21 cellular contexts compared by ENCODE assay signal in genomic region chr2:17867133-17867532, GRCh38. TPM values are rescaled to one million over a fixed set of nuclear protein-coding genes. Genes with fewer than 3 reads are reported as not detected.
DNase-seq lines count a peak whose midpoint lies in the region; FAIRE-seq and TF ChIP-seq lines count a peak whose summit lies in the region.
"Had no signal": no experiment of that assay in that cellular context is flagged by ENCODE, and none has a peak within 500 bp of the region (broad histone marks: within the 10 kb centered on the region; RNA-seq: fewer than 3 reads in every experiment).

No MANE protein-coding gene starts in this region.

- intact Hi-C loops in mammary epithelial cell (cut with micrococcal nuclease): no loop called here
- intact Hi-C loops in breast epithelium (cut with DNase I; ENCODE audit: low total_unique reads): no loop called here
- intact Hi-C loops in cardiac septum (cut with DNase I): no loop called here

- H3K9me3 ChIP-seq in mammary epithelial cell (replicated peaks; ENCODE audit: insufficient read depth, low read length) (no peaks in the 10 kb centered on the region), breast epithelium (no peaks in the 10 kb centered on the region), mesenchymal stem cell (ENCODE audit: control insufficient read depth, low read length) (no peaks in the 10 kb centered on the region)
- H3K9me3 ChIP-seq: BLaER1 treated with 17β-estradiol and CSF1 and Interleukin-3, amounts not matched to agents 10 nM and 100 nM; Caco-2 had no signal

- H3K4me1 ChIP-seq in mammary epithelial cell (ENCODE audit: insufficient read depth, low read length) (no peaks in the 10 kb centered on the region), breast epithelium (no peaks in the 10 kb centered on the region), mesenchymal stem cell (ENCODE audit: control insufficient read depth, insufficient read depth, low read depth, low read length) (peaks cover 13% of the 10 kb centered on the region)
- H3K4me1 ChIP-seq: Caco-2 had no signal

- no peak for FAIRE-seq in bronchial epithelial cell (lab: Jason Lieb, UNC)
- FAIRE-seq: G401.6, H54 had no signal

- dilution Hi-C loops in mammary epithelial cell (cut with HindIII; ENCODE audit: low sequenced_read_pairs): loop anchor here (5.0 to 25.0 kb wide), 2 partner anchors 90 to 270 kb away; no protein-coding TSS in a partner anchor

- CTCF ChIA-PET in mammary epithelial cell (lab: Charles Lee; ENCODE audit: low non-redundant PET): no interaction called here

- H3K79me2 ChIP-seq in mammary epithelial cell (ENCODE audit: insufficient read depth, low read length): no peaks in the 10 kb centered on the region

- H3K27ac ChIP-seq in mammary epithelial cell (ENCODE audit: insufficient read depth, low read depth, low read length) (no peak overlapping the region), breast epithelium (no peak overlapping the region), mesenchymal stem cell (ENCODE audit: low read length, poor library complexity, severe bottlenecking) (no peak overlapping the region)
- H3K27ac ChIP-seq: 22Rv1; BLaER1 treated with 17β-estradiol and CSF1 and Interleukin-3, amounts not matched to agents 10 nM and 100 nM had no signal

- in situ Hi-C loops in mammary epithelial cell (cut with MboI; ENCODE audit: low sequenced_read_pairs in 2 of 2): no loop called here

- no peak overlapping the region for H4K91ac ChIP-seq in mesenchymal stem cell (ENCODE audit: low read length)

- 78% methylated on average over 2 of the region's 2 CpGs for WGBS in mammary epithelial cell (ENCODE audit: low coverage, missing lambda C conversion rate)
- 50% methylated on average over 2 of the region's 2 CpGs for WGBS in mesenchymal stem cell

- DNase-seq in mammary epithelial cell (peak; percentile 21), breast epithelium (ENCODE audit: low spot score in 2 of 2) (no peak), bronchial epithelial cell (ENCODE audit: low read depth) (peak; percentile 41), mesenchymal stem cell (no peak), retina (no peak), cardiac septum (ENCODE audit: low spot score) (no peak), NCI-H345 treated with DMSO at 0.1 percent for 48 hours (lab: John Stamatoyannopoulos, UW; ENCODE audit: unreplicated experiment) (no peak), NCI-H524 treated with DMSO at 0.1 percent for 48 hours (lab: John Stamatoyannopoulos, UW) (no peak)
- DNase-seq: ACHN; Caco-2; CD4-positive, alpha-beta memory T cell; DMS 273 treated with DMSO at 0.1 percent for 48 hours; Kasumi-1; NCI-H1694 treated with DMSO at 0.1 percent for 48 hours; NCI-H510A; NCI-H748 treated with DMSO at 0.1 percent for 48 hours had no signal

- H4K20me1 ChIP-seq in mammary epithelial cell (ENCODE audit: insufficient read depth, low read length): no peaks in the 10 kb centered on the region
- H4K20me1 ChIP-seq: BLaER1 treated with 17β-estradiol and CSF1 and Interleukin-3, amounts not matched to agents 10 nM and 100 nM had no signal

- no peak overlapping the region for H2BK15ac ChIP-seq in mesenchymal stem cell (ENCODE audit: low read depth, poor library complexity, severe bottlenecking)

- H3K4me3 ChIP-seq in mammary epithelial cell (replicated peaks in 1 of 3; ENCODE audit: insufficient read depth in 1 of 3, low read depth in 2 of 3, low read length in 3 of 3) (no peak overlapping the region), breast epithelium (no peak overlapping the region), bronchial epithelial cell (ENCODE audit: low read depth, low read length) (no peak overlapping the region), mesenchymal stem cell (ENCODE audit: insufficient read depth in 1 of 2, low read depth in 1 of 2, low read length in 2 of 2) (no peak overlapping the region)
- H3K4me3 ChIP-seq: BLaER1 treated with 17β-estradiol and CSF1 and Interleukin-3, amounts not matched to agents 10 nM and 100 nM had no signal

- H3K18ac ChIP-seq in mesenchymal stem cell (ENCODE audit: low read depth in 1 of 2, low read length in 2 of 2): no peak overlapping the region

- no peak for TF ChIP-seq POLR2A in breast epithelium (IDR thresholded peaks at IDR 0.05)

- H2AFZ ChIP-seq in mammary epithelial cell (ENCODE audit: low read depth, low read length): no peak overlapping the region
- no peak overlapping the region for H2AFZ ChIP-seq in mesenchymal stem cell (ENCODE audit: low read depth, low read length)

- no TSS peak for BruUV-seq in mammary epithelial cell (replicated peaks; lab: Mats Ljungman, UMichigan)

- no peak overlapping the region for H2BK12ac ChIP-seq in mesenchymal stem cell (ENCODE audit: low read length in 2 of 2)

- H3K4ac ChIP-seq in mesenchymal stem cell (ENCODE audit: low read depth in 1 of 2, low read length in 2 of 2): no peak overlapping the region

- H3K27me3 ChIP-seq in mammary epithelial cell (ENCODE audit: insufficient read depth, low read length): no peaks in the 10 kb centered on the region
- H3K27me3 ChIP-seq in breast epithelium: no peaks in the 10 kb centered on the region
- H3K27me3 ChIP-seq in bronchial epithelial cell (ENCODE audit: control insufficient read depth, insufficient read depth, low read length): no peaks in the 10 kb centered on the region
- H3K27me3 ChIP-seq in mesenchymal stem cell (ENCODE audit: control insufficient read depth in 1 of 2, insufficient read depth in 1 of 2, low read length in 2 of 2): peaks cover 0 to 14% of the 10 kb centered on the region in 2 experiments
- H3K27me3 ChIP-seq: BLaER1 treated with 17β-estradiol and CSF1 and Interleukin-3, amounts not matched to agents 10 nM and 100 nM had no signal

- H2BK120ac ChIP-seq in mesenchymal stem cell (ENCODE audit: low read depth, low read length): no peak overlapping the region

- TF ChIP-seq CTCF in mammary epithelial cell (conservative IDR thresholded peaks at IDR 0.05 in 1 of 2, IDR thresholded peaks at IDR 0.05 in 1 of 2; ENCODE audit: extremely low read depth in 1 of 2, insufficient read depth in 1 of 2, low read depth in 1 of 2, low read length in 2 of 2) (no peak), breast epithelium (IDR thresholded peaks at IDR 0.05) (no peak), bronchial epithelial cell (IDR thresholded peaks at IDR 0.05; ENCODE audit: insufficient read depth, low read length, severe bottlenecking) (no peak)

- H3K4me2 ChIP-seq in mammary epithelial cell (ENCODE audit: insufficient read depth, low read depth, low read length) (no peak overlapping the region), mesenchymal stem cell (ENCODE audit: low read length, poor library complexity, severe bottlenecking) (no peak overlapping the region)
- H3K4me2 ChIP-seq: BLaER1 treated with 17β-estradiol and CSF1 and Interleukin-3, amounts not matched to agents 10 nM and 100 nM had no signal

- H3K36me3 ChIP-seq in mammary epithelial cell (ENCODE audit: insufficient read depth, low read length) (no peaks in the 10 kb centered on the region), breast epithelium (no peaks in the 10 kb centered on the region), bronchial epithelial cell (ENCODE audit: control insufficient read depth, insufficient read depth, low read length) (no peaks in the 10 kb centered on the region), mesenchymal stem cell (ENCODE audit: control insufficient read depth in 1 of 2, insufficient read depth in 2 of 2, low read depth in 1 of 2, low read length in 2 of 2) (no peaks in the 10 kb centered on the region)
- H3K36me3 ChIP-seq: BLaER1 treated with 17β-estradiol and CSF1 and Interleukin-3, amounts not matched to agents 10 nM and 100 nM had no signal

- no peak overlapping the region for H3K23ac ChIP-seq in mesenchymal stem cell (ENCODE audit: low read length in 2 of 2)

- no peaks in the 10 kb centered on the region for H3K79me1 ChIP-seq in mesenchymal stem cell (replicated peaks; ENCODE audit: low read length, poor library complexity, severe bottlenecking)

- H3K9ac ChIP-seq in mammary epithelial cell (ENCODE audit: insufficient read depth, low read length) (no peak overlapping the region), mesenchymal stem cell (ENCODE audit: low read length) (no peak overlapping the region)
- H3K9ac ChIP-seq: BLaER1 treated with 17β-estradiol and CSF1 and Interleukin-3, amounts not matched to agents 10 nM and 100 nM had no signal

- H3K14ac ChIP-seq in mesenchymal stem cell (ENCODE audit: low read length in 2 of 2): no peak overlapping the region

- H2AK5ac ChIP-seq in mesenchymal stem cell (ENCODE audit: low read length, severe bottlenecking): peak overlapping the region; percentile 13

- H4K8ac ChIP-seq in mesenchymal stem cell (ENCODE audit: low read length): no peak overlapping the region

- no peak overlapping the region for H2BK5ac ChIP-seq in mesenchymal stem cell (ENCODE audit: low read depth, low read length, poor library complexity, severe bottlenecking)

RNA-seq across cellular contexts. Expression of gene KCNS3, which starts 11.3 kb away (rescaled TPM):
- total RNA-seq in mammary epithelial cell (1 to 10 TPM; 2.5 to 8.0 TPM), breast epithelium (10 to 100 TPM; 16.0 to 76.4 (median 61.6) TPM), bronchial epithelial cell (3.7 and 6.8 TPM in 2 replicates), cardiac septum (3.7 TPM)
- polyA plus RNA-seq in mammary epithelial cell: 3.8 TPM
- polyA minus RNA-seq in mammary epithelial cell: 2.2 TPM
- polyA plus RNA-seq in mesenchymal stem cell (2013, experiment 1 of 2): 5.2 TPM
- polyA plus RNA-seq in mesenchymal stem cell (2013, experiment 2 of 2): 5.2 TPM
- total RNA-seq: CD4-positive, alpha-beta memory T cell had no signal
- polyA plus RNA-seq: CD4-positive, alpha-beta memory T cell had no signal

RNA-seq across cellular contexts. Expression of gene MSGN1, which starts 50.9 kb away (rescaled TPM):
- not detected for total RNA-seq in mammary epithelial cell
- polyA plus RNA-seq in mammary epithelial cell: not detected
- polyA minus RNA-seq in mammary epithelial cell: not detected
- not detected for total RNA-seq in breast epithelium
- total RNA-seq in bronchial epithelial cell: not detected in 2 replicates
- polyA plus RNA-seq in mesenchymal stem cell (2013, experiment 1 of 2): not detected
- polyA plus RNA-seq in mesenchymal stem cell (2013, experiment 2 of 2): not detected
- total RNA-seq in cardiac septum: not detected
- total RNA-seq: Caco-2; CD4-positive, alpha-beta memory T cell; MCF 10A had no signal
- polyA plus RNA-seq: CD4-positive, alpha-beta memory T cell had no signal

Comparison
In these comparisons a context has a peak if more than half of its experiments do, and no peak if none do; other contexts are left out.
1. DNase-seq: peak in mammary epithelial cell (single experiment) and bronchial epithelial cell (single experiment); none in breast epithelium (0 of 2), mesenchymal stem cell (single experiment), retina (single experiment), cardiac septum (single experiment), NCI-H345 treated with DMSO at 0.1 percent for 48 hours (single experiment) and NCI-H524 treated with DMSO at 0.1 percent for 48 hours (single experiment).